Comparison of ENCODE assay signal across 1 cellular context in the genomic region with DNA sequence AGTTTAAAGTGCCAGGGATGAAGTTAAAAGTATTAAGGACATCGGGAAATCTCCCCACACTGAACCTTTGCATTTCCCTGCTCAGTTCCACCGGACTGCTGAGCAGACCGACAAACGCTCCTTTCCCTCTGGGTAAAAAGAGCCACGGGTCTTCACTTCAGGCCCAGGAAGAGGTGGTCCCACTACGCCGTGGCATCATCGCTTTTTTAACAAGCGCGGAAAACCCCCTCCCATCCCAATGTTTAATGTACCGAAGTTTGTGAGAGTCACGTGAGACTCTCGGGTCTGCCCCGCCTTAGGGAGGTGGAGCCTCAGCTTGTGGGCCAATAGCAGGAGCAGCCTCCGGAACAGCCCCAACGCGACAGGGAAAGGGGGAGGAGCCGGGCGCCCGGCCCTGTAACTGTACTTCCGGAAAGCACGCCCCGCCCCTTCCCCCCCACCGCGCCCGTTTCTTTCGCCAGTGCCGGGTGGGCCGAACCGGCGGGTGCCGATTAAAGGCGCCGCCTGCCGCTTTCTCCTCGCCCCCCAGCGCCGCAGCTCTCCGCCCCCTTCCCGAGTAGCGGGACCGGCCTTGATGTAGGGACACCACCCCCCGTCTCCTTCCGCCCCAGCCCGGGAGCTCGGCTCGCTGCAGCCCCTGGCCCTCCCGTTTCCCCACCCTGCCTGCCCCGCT.
TF ChIP-seq lines count a peak whose summit lies in the region.

No MANE protein-coding gene starts in this region.

TF ChIP-seq in HEK293, 187 proteins besides CTCF, POLR2A, EP300 and RAD21 (continued from another document and continues in another):
- TF ChIP-seq ZBTB6 (tag by site-specific recombination; IDR thresholded peaks at IDR 0.05) (no peak), ZBTB10 (tag by site-specific recombination; IDR thresholded peaks at IDR 0.05) (peak; percentile 79), ZNF433 (tag by site-specific recombination; IDR thresholded peaks at IDR 0.05; ENCODE audit: low read depth) (no peak), ZNF544 (tag by site-specific recombination; IDR thresholded peaks at IDR 0.05) (no peak), KLF9 (tag by site-specific recombination; IDR thresholded peaks at IDR 0.05; ENCODE audit: low read depth) (peak; percentile 75), HOXD13 (CRISPR knock-in tag; IDR thresholded peaks at IDR 0.05; ENCODE audit: borderline replicate concordance) (no peak), ZNF211 (tag by site-specific recombination; IDR thresholded peaks at IDR 0.05; ENCODE audit: low read depth) (no peak), PRDM1 (tag by site-specific recombination; IDR thresholded peaks at IDR 0.05) (no peak), HOXC10 (CRISPR knock-in tag; IDR thresholded peaks at IDR 0.05) (no peak), ZNF514 (tag by site-specific recombination; IDR thresholded peaks at IDR 0.05) (no peak), ZNF654 (tag by site-specific recombination; IDR thresholded peaks at IDR 0.05; ENCODE audit: low read depth) (no peak), ZNF747 (tag by site-specific recombination; IDR thresholded peaks at IDR 0.05) (no peak), ZNF610 (tag by site-specific recombination; IDR thresholded peaks at IDR 0.05; ENCODE audit: borderline replicate concordance) (no peak), ZNF266 (tag by site-specific recombination; IDR thresholded peaks at IDR 0.05; ENCODE audit: low read depth) (no peak), ZNF416 (tag by site-specific recombination; IDR thresholded peaks at IDR 0.05) (no peak), ZNF391 (tag by site-specific recombination; IDR thresholded peaks at IDR 0.05; ENCODE audit: borderline replicate concordance, low read depth) (no peak), ZNF239 (tag by site-specific recombination; IDR thresholded peaks at IDR 0.05) (no peak), ZNF274 (IDR thresholded peaks at IDR 0.05; ENCODE audit: low read length) (no peak), ZNF274 (tag by site-specific recombination; IDR thresholded peaks at IDR 0.05; ENCODE audit: borderline replicate concordance) (no peak), ZNF157 (tag by site-specific recombination; IDR thresholded peaks at IDR 0.05) (no peak), ZNF585B (tag by site-specific recombination; IDR thresholded peaks at IDR 0.05) (no peak), ZNF571 (tag by site-specific recombination; IDR thresholded peaks at IDR 0.05) (no peak), ZNF132 (tag by site-specific recombination; IDR thresholded peaks at IDR 0.05; ENCODE audit: borderline replicate concordance) (no peak), ZNF596 (tag by site-specific recombination; IDR thresholded peaks at IDR 0.05) (no peak), KLF7 (tag by site-specific recombination; IDR thresholded peaks at IDR 0.05; ENCODE audit: borderline replicate concordance) (peak; percentile 45; the same call in 1 of the 2 replicates), ZNF670 (tag by site-specific recombination; IDR thresholded peaks at IDR 0.05; ENCODE audit: low read depth) (no peak), ZSCAN23 (tag by site-specific recombination; IDR thresholded peaks at IDR 0.05) (no peak), ZBTB26 (tag by site-specific recombination; optimal IDR thresholded peaks at IDR 0.05) (peak; percentile 51), ZSCAN30 (tag by site-specific recombination; IDR thresholded peaks at IDR 0.05) (0 out of 2 replicates have a peak, but pooled peaks have one; percentile 42), ZBTB1 (tag by site-specific recombination; IDR thresholded peaks at IDR 0.05) (no peak), YY1 (tag by site-specific recombination; IDR thresholded peaks at IDR 0.05) (no peak), ZNF530 (tag by site-specific recombination; IDR thresholded peaks at IDR 0.05; ENCODE audit: low read depth) (no peak), ZNF624 (tag by site-specific recombination; IDR thresholded peaks at IDR 0.05) (no peak), ZNF76 (tag by site-specific recombination; IDR thresholded peaks at IDR 0.05; ENCODE audit: borderline replicate concordance, low read depth) (0 out of 2 replicates have a peak, but pooled peaks have one; percentile 14), SCRT1 (tag by site-specific recombination; IDR thresholded peaks at IDR 0.05; ENCODE audit: borderline replicate concordance) (no peak), ZNF837 (tag by site-specific recombination; IDR thresholded peaks at IDR 0.05) (no peak), ZNF354C (tag by site-specific recombination; IDR thresholded peaks at IDR 0.05; ENCODE audit: borderline replicate concordance, low read depth) (no peak), ZNF221 (tag by site-specific recombination; IDR thresholded peaks at IDR 0.05; ENCODE audit: borderline replicate concordance) (no peak)
- TF ChIP-seq, protein P1, sequence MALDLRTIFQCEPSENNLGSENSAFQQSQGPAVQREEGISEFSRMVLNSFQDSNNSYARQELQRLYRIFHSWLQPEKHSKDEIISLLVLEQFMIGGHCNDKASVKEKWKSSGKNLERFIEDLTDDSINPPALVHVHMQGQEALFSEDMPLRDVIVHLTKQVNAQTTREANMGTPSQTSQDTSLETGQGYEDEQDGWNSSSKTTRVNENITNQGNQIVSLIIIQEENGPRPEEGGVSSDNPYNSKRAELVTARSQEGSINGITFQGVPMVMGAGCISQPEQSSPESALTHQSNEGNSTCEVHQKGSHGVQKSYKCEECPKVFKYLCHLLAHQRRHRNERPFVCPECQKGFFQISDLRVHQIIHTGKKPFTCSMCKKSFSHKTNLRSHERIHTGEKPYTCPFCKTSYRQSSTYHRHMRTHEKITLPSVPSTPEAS (tag by site-specific recombination; IDR thresholded peaks at IDR 0.05), result no peak
- TF ChIP-seq, protein P2, sequence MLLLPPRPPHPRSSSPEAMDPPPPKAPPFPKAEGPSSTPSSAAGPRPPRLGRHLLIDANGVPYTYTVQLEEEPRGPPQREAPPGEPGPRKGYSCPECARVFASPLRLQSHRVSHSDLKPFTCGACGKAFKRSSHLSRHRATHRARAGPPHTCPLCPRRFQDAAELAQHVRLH (tag by site-specific recombination; IDR thresholded peaks at IDR 0.05), result no peak
- TF ChIP-seq, protein P3, sequence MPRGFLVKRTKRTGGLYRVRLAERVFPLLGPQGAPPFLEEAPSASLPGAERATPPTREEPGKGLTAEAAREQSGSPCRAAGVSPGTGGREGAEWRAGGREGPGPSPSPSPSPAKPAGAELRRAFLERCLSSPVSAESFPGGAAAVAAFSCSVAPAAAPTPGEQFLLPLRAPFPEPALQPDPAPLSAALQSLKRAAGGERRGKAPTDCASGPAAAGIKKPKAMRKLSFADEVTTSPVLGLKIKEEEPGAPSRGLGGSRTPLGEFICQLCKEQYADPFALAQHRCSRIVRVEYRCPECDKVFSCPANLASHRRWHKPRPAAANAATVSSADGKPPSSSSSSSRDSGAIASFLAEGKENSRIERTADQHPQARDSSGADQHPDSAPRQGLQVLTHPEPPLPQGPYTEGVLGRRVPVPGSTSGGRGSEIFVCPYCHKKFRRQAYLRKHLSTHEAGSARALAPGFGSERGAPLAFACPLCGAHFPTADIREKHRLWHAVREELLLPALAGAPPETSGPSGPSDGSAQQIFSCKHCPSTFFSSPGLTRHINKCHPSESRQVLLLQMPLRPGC (tag by site-specific recombination; IDR thresholded peaks at IDR 0.05), result peak; percentile 44; the same call in 1 of the 2 replicates
- TF ChIP-seq, protein P4, sequence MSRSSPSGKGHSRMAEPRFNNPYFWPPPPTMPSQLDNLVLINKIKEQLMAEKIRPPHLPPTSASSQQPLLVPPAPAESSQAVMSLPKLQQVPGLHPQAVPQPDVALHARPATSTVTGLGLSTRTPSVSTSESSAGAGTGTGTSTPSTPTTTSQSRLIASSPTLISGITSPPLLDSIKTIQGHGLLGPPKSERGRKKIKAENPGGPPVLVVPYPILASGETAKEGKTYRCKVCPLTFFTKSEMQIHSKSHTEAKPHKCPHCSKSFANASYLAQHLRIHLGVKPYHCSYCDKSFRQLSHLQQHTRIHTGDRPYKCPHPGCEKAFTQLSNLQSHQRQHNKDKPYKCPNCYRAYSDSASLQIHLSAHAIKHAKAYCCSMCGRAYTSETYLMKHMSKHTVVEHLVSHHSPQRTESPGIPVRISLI (tag by site-specific recombination; IDR thresholded peaks at IDR 0.05), result no peak
- TF ChIP-seq, protein P5, sequence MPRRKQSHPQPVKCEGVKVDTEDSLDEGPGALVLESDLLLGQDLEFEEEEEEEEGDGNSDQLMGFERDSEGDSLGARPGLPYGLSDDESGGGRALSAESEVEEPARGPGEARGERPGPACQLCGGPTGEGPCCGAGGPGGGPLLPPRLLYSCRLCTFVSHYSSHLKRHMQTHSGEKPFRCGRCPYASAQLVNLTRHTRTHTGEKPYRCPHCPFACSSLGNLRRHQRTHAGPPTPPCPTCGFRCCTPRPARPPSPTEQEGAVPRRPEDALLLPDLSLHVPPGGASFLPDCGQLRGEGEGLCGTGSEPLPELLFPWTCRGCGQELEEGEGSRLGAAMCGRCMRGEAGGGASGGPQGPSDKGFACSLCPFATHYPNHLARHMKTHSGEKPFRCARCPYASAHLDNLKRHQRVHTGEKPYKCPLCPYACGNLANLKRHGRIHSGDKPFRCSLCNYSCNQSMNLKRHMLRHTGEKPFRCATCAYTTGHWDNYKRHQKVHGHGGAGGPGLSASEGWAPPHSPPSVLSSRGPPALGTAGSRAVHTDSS (tag by site-specific recombination; IDR thresholded peaks at IDR 0.05), result no peak
- TF ChIP-seq, protein P6, sequence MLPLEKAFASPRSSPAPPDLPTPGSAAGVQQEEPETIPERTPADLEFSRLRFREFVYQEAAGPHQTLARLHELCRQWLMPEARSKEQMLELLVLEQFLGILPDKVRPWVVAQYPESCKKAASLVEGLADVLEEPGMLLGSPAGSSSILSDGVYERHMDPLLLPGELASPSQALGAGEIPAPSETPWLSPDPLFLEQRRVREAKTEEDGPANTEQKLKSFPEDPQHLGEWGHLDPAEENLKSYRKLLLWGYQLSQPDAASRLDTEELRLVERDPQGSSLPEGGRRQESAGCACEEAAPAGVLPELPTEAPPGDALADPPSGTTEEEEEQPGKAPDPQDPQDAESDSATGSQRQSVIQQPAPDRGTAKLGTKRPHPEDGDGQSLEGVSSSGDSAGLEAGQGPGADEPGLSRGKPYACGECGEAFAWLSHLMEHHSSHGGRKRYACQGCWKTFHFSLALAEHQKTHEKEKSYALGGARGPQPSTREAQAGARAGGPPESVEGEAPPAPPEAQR (tag by site-specific recombination; IDR thresholded peaks at IDR 0.05), result no peak
- TF ChIP-seq, protein P7, sequence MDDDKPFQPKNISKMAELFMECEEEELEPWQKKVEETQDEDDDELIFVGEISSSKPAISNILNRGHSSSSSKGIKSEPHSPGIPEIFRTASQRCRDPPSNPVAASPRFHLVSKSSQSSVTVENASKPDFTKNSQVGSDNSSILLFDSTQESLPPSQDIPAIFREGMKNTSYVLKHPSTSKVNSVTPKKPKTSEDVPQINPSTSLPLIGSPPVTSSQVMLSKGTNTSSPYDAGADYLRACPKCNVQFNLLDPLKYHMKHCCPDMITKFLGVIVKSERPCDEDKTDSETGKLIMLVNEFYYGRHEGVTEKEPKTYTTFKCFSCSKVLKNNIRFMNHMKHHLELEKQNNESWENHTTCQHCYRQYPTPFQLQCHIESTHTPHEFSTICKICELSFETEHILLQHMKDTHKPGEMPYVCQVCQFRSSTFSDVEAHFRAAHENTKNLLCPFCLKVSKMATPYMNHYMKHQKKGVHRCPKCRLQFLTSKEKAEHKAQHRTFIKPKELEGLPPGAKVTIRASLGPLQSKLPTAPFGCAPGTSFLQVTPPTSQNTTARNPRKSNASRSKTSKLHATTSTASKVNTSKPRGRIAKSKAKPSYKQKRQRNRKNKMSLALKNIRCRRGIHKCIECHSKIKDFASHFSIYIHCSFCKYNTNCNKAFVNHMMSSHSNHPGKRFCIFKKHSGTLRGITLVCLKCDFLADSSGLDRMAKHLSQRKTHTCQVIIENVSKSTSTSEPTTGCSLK (tag by site-specific recombination; IDR thresholded peaks at IDR 0.05), result no peak
- TF ChIP-seq, protein P8, sequence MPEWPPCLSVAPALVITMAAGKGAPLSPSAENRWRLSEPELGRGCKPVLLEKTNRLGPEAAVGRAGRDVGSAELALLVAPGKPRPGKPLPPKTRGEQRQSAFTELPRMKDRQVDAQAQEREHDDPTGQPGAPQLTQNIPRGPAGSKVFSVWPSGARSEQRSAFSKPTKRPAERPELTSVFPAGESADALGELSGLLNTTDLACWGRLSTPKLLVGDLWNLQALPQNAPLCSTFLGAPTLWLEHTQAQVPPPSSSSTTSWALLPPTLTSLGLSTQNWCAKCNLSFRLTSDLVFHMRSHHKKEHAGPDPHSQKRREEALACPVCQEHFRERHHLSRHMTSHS (tag by site-specific recombination; IDR thresholded peaks at IDR 0.05), result no peak
